ENCODE assay signal across 24 cellular contexts in genomic region chr19:17178291-17178690, GRCh38. TPM values are rescaled to one million over a fixed set of nuclear protein-coding genes. Genes with fewer than 3 reads are reported as not detected.
A peak's percentile ranks its signal among the peaks of the same experiment; 100 is the strongest.
DNase-seq lines count a peak whose midpoint lies in the region; ATAC-seq, FAIRE-seq and TF ChIP-seq lines count a peak whose summit lies in the region.
"Had no signal": no experiment of that assay in that cellular context is flagged by ENCODE, and none has a peak within 500 bp of the region (broad histone marks: within the 10 kb centered on the region; RNA-seq: fewer than 3 reads in every experiment).

No MANE protein-coding gene starts in this region.

- H2BK12ac ChIP-seq in H9 (ENCODE audit: insufficient read length, low read depth, low read length): no peak overlapping the region

- H3K4me3 Mint-ChIP-seq in H9: no peak overlapping the region
- H3K4me3 Mint-ChIP-seq: CD14-positive monocyte; CD4-positive, alpha-beta T cell; CD8-positive, alpha-beta memory T cell had no signal

- H3K4me1 ChIP-seq in H9 (ENCODE audit: insufficient read depth, low read length) (no peaks in the 10 kb centered on the region), PC-3 (ENCODE audit: insufficient read depth, low read length) (peaks cover 5% of the 10 kb centered on the region), endothelial cell of umbilical vein (ENCODE audit: control insufficient read depth, extremely low read depth, insufficient read depth, low read length) (no peaks in the 10 kb centered on the region)
- H3K4me1 ChIP-seq: BE2C had no signal

- CTCF ChIA-PET in PC-3 (lab: Charles Lee) (no interaction called here), endothelial cell of umbilical vein (lab: Charles Lee) (no interaction called here)

- no CpG with 5 or more reads among the region's 10 CpGs for WGBS in H9 (ENCODE audit: extremely low coverage, insufficient read length, low lambda C conversion rate)

- no peaks in the 10 kb centered on the region for H3F3A ChIP-seq in PC-3 (ENCODE audit: low read length, unreplicated experiment)

- H3K4ac ChIP-seq in H9 (ENCODE audit: low read depth, low read length): no peak overlapping the region

- no peaks in the 10 kb centered on the region for H3K9me1 ChIP-seq in endothelial cell of umbilical vein (replicated peaks; ENCODE audit: control insufficient read depth, extremely low read depth, insufficient read depth, low read length)

- DNase-seq in H9: no peak
- no peak for DNase-seq in PC-3
- DNase-seq in endothelial cell of umbilical vein (ENCODE audit: low read depth, low spot score): no peak
- DNase-seq in H7: no peak
- DNase-seq in ACHN: no peak
- DNase-seq: AML-193; BE2C; CD4-positive, alpha-beta T cell; CD8-positive, alpha-beta memory T cell; DMS 273 treated with DMSO at 0.1 percent for 48 hours; DMS79; EL; GDM1; GOT3 had no signal

- no peak overlapping the region for H4K5ac ChIP-seq in H9 (ENCODE audit: insufficient read length, low read depth, low read length)

- no peaks in the 10 kb centered on the region for H3K9me2 ChIP-seq in PC-3 (replicated peaks; ENCODE audit: low read length)

- peak; percentile 17; the same call in 1 of the 3 replicates for TF ChIP-seq CTCF in H9 (conservative IDR thresholded peaks at IDR 0.05)
- no peak for TF ChIP-seq CTCF in PC-3 (conservative IDR thresholded peaks at IDR 0.05; ENCODE audit: low read depth, low read length)
- TF ChIP-seq CTCF in endothelial cell of umbilical vein (IDR thresholded peaks at IDR 0.05; ENCODE audit: extremely low read depth in 1 of 2, insufficient read depth in 1 of 2, low read depth in 1 of 2, low read length in 2 of 2): no peak

- H2BK20ac ChIP-seq in H9 (ENCODE audit: low read depth, low read length, poor library complexity, severe bottlenecking): no peak overlapping the region

- no peaks in the 10 kb centered on the region for H3K9me3 Mint-ChIP-seq in H9
- H3K9me3 Mint-ChIP-seq: CD14-positive monocyte; CD4-positive, alpha-beta T cell; CD8-positive, alpha-beta memory T cell had no signal

- intact Hi-C loops in PC-3 (cut with micrococcal nuclease): no loop called here
- intact Hi-C loops in endothelial cell of umbilical vein (cut with micrococcal nuclease): no loop called here

- no peak overlapping the region for H3K56ac ChIP-seq in H9 (ENCODE audit: insufficient read length, low read depth, low read length)

- H2BK5ac ChIP-seq in H9 (ENCODE audit: insufficient read length, low read length): no peak overlapping the region

- H4K20me1 ChIP-seq in H9 (ENCODE audit: control insufficient read depth, insufficient read depth, insufficient read length) (no peaks in the 10 kb centered on the region), PC-3 (ENCODE audit: low read length) (no peaks in the 10 kb centered on the region), endothelial cell of umbilical vein (replicated peaks; ENCODE audit: control insufficient read depth, extremely low read depth, insufficient read depth, low read length) (no peaks in the 10 kb centered on the region)

- no peaks in the 10 kb centered on the region for H3K79me2 ChIP-seq in H9 (ENCODE audit: insufficient read depth, low read length)
- H3K79me2 ChIP-seq in PC-3 (ENCODE audit: low read length): no peaks in the 10 kb centered on the region
- H3K79me2 ChIP-seq in endothelial cell of umbilical vein (ENCODE audit: control insufficient read depth, insufficient read depth, low read length): no peaks in the 10 kb centered on the region

- H3K27me3 ChIP-seq in H9 (ENCODE audit: insufficient read depth, low read length): no peaks in the 10 kb centered on the region
- no peaks in the 10 kb centered on the region for H3K27me3 ChIP-seq in PC-3 (ENCODE audit: low read length)
- H3K27me3 ChIP-seq in endothelial cell of umbilical vein (ENCODE audit: control insufficient read depth in 2 of 2, insufficient read depth in 2 of 2, low read length in 2 of 2): no peaks in the 10 kb centered on the region
- H3K27me3 ChIP-seq in H7 (ENCODE audit: control insufficient read depth, insufficient read depth, low read length): no peaks in the 10 kb centered on the region
- H3K27me3 ChIP-seq: BE2C; BLaER1 treated with 17β-estradiol and CSF1 and Interleukin-3, amounts not matched to agents 10 nM and 100 nM had no signal

- no peak overlapping the region for H3K9ac ChIP-seq in H9 (ENCODE audit: extremely low read depth, insufficient read length, low read length)
- H3K9ac ChIP-seq in PC-3 (ENCODE audit: low read length): no peak overlapping the region
- no peak overlapping the region for H3K9ac ChIP-seq in endothelial cell of umbilical vein (replicated peaks; ENCODE audit: extremely low read depth, insufficient read depth, low read length)

- peaks cover 12 to 14% of the 10 kb centered on the region in 2 experiments for H3K4me1 Mint-ChIP-seq in H9

- in situ Hi-C loops in ACHN (cut with HindIII; ENCODE audit: low pct_ligation_motif_present, low pct_unique_long_range_greater_than_20kb, low sequenced_read_pairs): no loop called here

- H3K4me3 ChIP-seq in PC-3 (ENCODE audit: low read length) (no peak overlapping the region), endothelial cell of umbilical vein (replicated peaks in 1 of 3; ENCODE audit: insufficient read depth in 1 of 3, low read depth in 1 of 3, low read length in 3 of 3) (no peak overlapping the region), H7 (ENCODE audit: insufficient read depth, low read depth, low read length) (no peak overlapping the region)
- H3K4me3 ChIP-seq: BLaER1 treated with 17β-estradiol and CSF1 and Interleukin-3, amounts not matched to agents 10 nM and 100 nM had no signal

- dilution Hi-C loops in endothelial cell of umbilical vein (cut with MboI; ENCODE audit: extremely low pct_ligation_motif_present, low sequenced_read_pairs): no loop called here

- no peak overlapping the region for H2BK15ac ChIP-seq in H9 (ENCODE audit: low read depth, low read length)

- H2BK120ac ChIP-seq in H9 (ENCODE audit: low read depth, low read length, poor library complexity, severe bottlenecking): no peak overlapping the region

- H3K36me3 Mint-ChIP-seq in H9 (ENCODE audit: insufficient read depth in 1 of 3, low read depth in 3 of 3): peaks cover 10 to 46% (median 10%) of the 10 kb centered on the region in 3 experiments; a peak in 6 of 7 replicates

- H3K18ac ChIP-seq in H9 (ENCODE audit: insufficient read length, low read depth, low read length): no peak overlapping the region

- peaks cover 3% of the 10 kb centered on the region for H3K23me2 ChIP-seq in H9 (ENCODE audit: insufficient read length, low read depth, low read length, poor library complexity, severe bottlenecking)

- BruUV-seq in PC-3 (replicated peaks; lab: Mats Ljungman, UMichigan) (TSS peak; percentile 13), endothelial cell of umbilical vein (replicated peaks; lab: Mats Ljungman, UMichigan) (TSS peak; percentile 4)

- no peaks in the 10 kb centered on the region for H3K9me3 ChIP-seq in H9 (ENCODE audit: control insufficient read depth, low read depth, low read length)
- no peaks in the 10 kb centered on the region for H3K9me3 ChIP-seq in PC-3 (ENCODE audit: low read length)
- no peaks in the 10 kb centered on the region for H3K9me3 ChIP-seq in endothelial cell of umbilical vein (replicated peaks; ENCODE audit: control insufficient read depth, insufficient read depth, low read length)
- H3K9me3 ChIP-seq: BE2C; BLaER1 treated with 17β-estradiol and CSF1 and Interleukin-3, amounts not matched to agents 10 nM and 100 nM had no signal

- H3K79me1 ChIP-seq in H9 (ENCODE audit: insufficient read depth, low read depth, low read length, poor library complexity, severe bottlenecking): no peaks in the 10 kb centered on the region

- no peak overlapping the region for H3K4me2 ChIP-seq in H9 (ENCODE audit: insufficient read depth, insufficient read length, low read length)
- no peak overlapping the region for H3K4me2 ChIP-seq in PC-3 (ENCODE audit: low read length)
- H3K4me2 ChIP-seq in endothelial cell of umbilical vein (ENCODE audit: insufficient read depth, low read length): no peak overlapping the region
- H3K4me2 ChIP-seq: BLaER1 treated with 17β-estradiol and CSF1 and Interleukin-3, amounts not matched to agents 10 nM and 100 nM had no signal

- H3K27ac ChIP-seq in H9 (ENCODE audit: insufficient read length, low read depth, low read length) (no peak overlapping the region), PC-3 (ENCODE audit: low read length) (no peak overlapping the region), endothelial cell of umbilical vein (ENCODE audit: insufficient read depth, low read depth, low read length) (no peak overlapping the region)
- H3K27ac ChIP-seq: 22Rv1; BLaER1 treated with 17β-estradiol and CSF1 and Interleukin-3, amounts not matched to agents 10 nM and 100 nM had no signal

- no peak for FAIRE-seq in endothelial cell of umbilical vein (lab: Jason Lieb, UNC)
- FAIRE-seq: A204.1, D721Med, GM12891, GM18507, H54 had no signal

- H3K27me3 Mint-ChIP-seq in H9 (ENCODE audit: low read depth): no peaks in the 10 kb centered on the region
- H3K27me3 Mint-ChIP-seq: CD4-positive, alpha-beta T cell; CD8-positive, alpha-beta memory T cell had no signal

- H3T11ph ChIP-seq in H9 (ENCODE audit: low read length): no peak overlapping the region

- no peak overlapping the region for H4K8ac ChIP-seq in H9 (replicated peaks; ENCODE audit: insufficient read length, low read depth, low read length)

- peak overlapping the region in 1 of 3 experiments; percentile 48; a peak in 1 of 7 replicates for H3K27ac Mint-ChIP-seq in H9
- H3K27ac Mint-ChIP-seq: CD4-positive, alpha-beta T cell had no signal

- no peak overlapping the region for H3K14ac ChIP-seq in H9 (ENCODE audit: insufficient read depth, low read length)

- H2AFZ ChIP-seq in H9 (ENCODE audit: low read length) (no peak overlapping the region), PC-3 (ENCODE audit: low read length) (no peak overlapping the region), endothelial cell of umbilical vein (ENCODE audit: low read depth, low read length) (no peak overlapping the region)

- H4K91ac ChIP-seq in H9 (ENCODE audit: insufficient read length, low read depth, low read length): no peak overlapping the region

- no peak for ATAC-seq in PC-3
- ATAC-seq in GM19324 (IDR thresholded peaks at IDR 0.05; ENCODE audit: low FRiP score, unreplicated experiment): no peak
- ATAC-seq: HCT116 had no signal

- POLR2A ChIA-PET in PC-3 (lab: Charles Lee; ENCODE audit: unreplicated experiment) (no interaction called here), endothelial cell of umbilical vein (lab: Charles Lee) (no interaction called here)

- no peak overlapping the region for H2AK5ac ChIP-seq in H9 (ENCODE audit: insufficient read length, low read length)

- no peak overlapping the region for H3K23ac ChIP-seq in H9 (ENCODE audit: insufficient read length, low read depth, low read length)

- H3K36me3 ChIP-seq in PC-3 (ENCODE audit: low read depth, low read length) (0 out of 2 replicates have a peak, but pooled peaks cover 8% of the 10 kb centered on the region), endothelial cell of umbilical vein (ENCODE audit: control insufficient read depth in 2 of 2, extremely low read depth in 1 of 2, insufficient read depth in 2 of 2, low read length in 2 of 2) (peaks cover 2 to 31% of the 10 kb centered on the region in 2 experiments), H7 (replicated peaks; ENCODE audit: control insufficient read depth, insufficient read depth, low read length) (peaks cover 5% of the 10 kb centered on the region)
- H3K36me3 ChIP-seq: BE2C had no signal

- TF ChIP-seq POLR2A in endothelial cell of umbilical vein (IDR thresholded peaks at IDR 0.05; ENCODE audit: low read depth, low read length): no peak

RNA-seq across cellular contexts. Expression of gene USE1, which starts 36.9 kb away (rescaled TPM):
- 14.8 and 16.2 TPM in 2 replicates for total RNA-seq in H9 (2021)
- 32.5 and 41.5 TPM in 2 replicates for total RNA-seq in PC-3 (2014; rRNA removed)
- 21.2 and 21.3 TPM in 2 replicates for total RNA-seq in endothelial cell of umbilical vein
- polyA plus RNA-seq in endothelial cell of umbilical vein: 27.6 and 29.8 TPM in 2 replicates
- 28.0 and 28.7 TPM in 2 replicates for polyA plus RNA-seq in endothelial cell of umbilical vein (2011; cell fraction: cytosol; rRNA removed)
- 33.4 and 37.0 TPM in 2 replicates for polyA plus RNA-seq in endothelial cell of umbilical vein (2011; cell fraction: nucleus; rRNA removed)
- 15.2 and 17.9 TPM in 2 replicates for polyA plus RNA-seq in endothelial cell of umbilical vein (2012)
- 10.6 and 14.3 TPM in 2 replicates for polyA minus RNA-seq in endothelial cell of umbilical vein
- 19.0 TPM for polyA minus RNA-seq in endothelial cell of umbilical vein (2011; cell fraction: cytosol; rRNA and poly(A)+ RNA removed)
- 8.7 and 9.6 TPM in 2 replicates for polyA minus RNA-seq in endothelial cell of umbilical vein (2011; cell fraction: nucleus; rRNA and poly(A)+ RNA removed)
- 6.9 and 14.4 TPM in 2 replicates for total RNA-seq in H7 (2014; rRNA removed; shearing (Covaris generic))

RNA-seq across cellular contexts. Expression of gene OCEL1, which starts 47.7 kb away (rescaled TPM):
- 25.7 and 26.4 TPM in 2 replicates for total RNA-seq in H9 (2021)
- 5.6 and 9.4 TPM in 2 replicates for total RNA-seq in PC-3 (2014; rRNA removed)
- 12.5 and 13.0 TPM in 2 replicates for total RNA-seq in endothelial cell of umbilical vein
- polyA plus RNA-seq in endothelial cell of umbilical vein: 7.4 and 7.7 TPM in 2 replicates
- polyA plus RNA-seq in endothelial cell of umbilical vein (2011; cell fraction: cytosol; rRNA removed): 7.1 and 8.0 TPM in 2 replicates
- polyA plus RNA-seq in endothelial cell of umbilical vein (2011; cell fraction: nucleus; rRNA removed): 6.6 and 7.6 TPM in 2 replicates
- 8.2 and 9.9 TPM in 2 replicates for polyA plus RNA-seq in endothelial cell of umbilical vein (2012)
- 2.5 and 2.8 TPM in 2 replicates for polyA minus RNA-seq in endothelial cell of umbilical vein
- polyA minus RNA-seq in endothelial cell of umbilical vein (2011; cell fraction: cytosol; rRNA and poly(A)+ RNA removed): 9.4 TPM
- 0.77 and 2.0 TPM in 2 replicates for polyA minus RNA-seq in endothelial cell of umbilical vein (2011; cell fraction: nucleus; rRNA and poly(A)+ RNA removed)
- total RNA-seq in H7 (2014; rRNA removed; shearing (Covaris generic)): 13.0 and 18.3 TPM in 2 replicates
